Comparison of ENCODE assay signal across 8 cellular contexts in the genomic region with DNA sequence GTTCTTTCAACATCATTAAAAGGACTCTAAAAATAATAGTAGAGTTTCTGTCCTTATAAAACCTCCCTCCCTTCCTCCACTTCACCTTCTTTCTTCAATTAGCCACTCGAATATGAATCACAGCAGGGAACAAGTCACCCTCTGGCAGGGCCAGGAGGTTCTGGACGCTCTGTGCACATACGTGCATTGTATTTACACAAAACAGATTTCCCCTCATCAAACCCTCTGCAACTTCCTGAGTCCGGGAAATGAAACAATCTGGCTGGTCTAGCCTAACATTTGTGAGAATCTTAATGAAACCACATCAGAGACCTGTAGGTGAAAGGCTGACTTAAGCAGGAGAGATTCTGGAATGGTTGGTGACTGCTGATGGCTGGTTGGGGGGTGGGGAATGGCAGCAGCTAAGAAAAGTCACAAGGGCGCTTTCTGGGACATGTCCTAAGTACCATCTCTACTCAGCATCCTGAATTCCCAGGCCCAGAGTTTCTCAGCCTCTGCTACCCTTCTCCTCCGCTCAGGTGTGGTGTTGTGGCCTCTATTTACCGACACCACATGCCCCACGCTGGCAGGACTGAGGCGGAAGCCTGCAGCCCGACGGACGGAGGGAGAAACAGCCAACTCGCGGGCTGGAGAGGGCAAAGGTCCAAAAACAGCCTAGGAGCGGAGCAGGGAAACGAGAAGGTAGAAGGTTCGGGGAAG. TPM values are rescaled to one million over a fixed set of nuclear protein-coding genes. Genes with fewer than 3 reads are reported as not detected.
DNase-seq lines count a peak whose midpoint lies in the region; ATAC-seq, FAIRE-seq and TF ChIP-seq lines count a peak whose summit lies in the region.

No MANE protein-coding gene starts in this region.

- no peaks in the 10 kb centered on the region for H3K9me3 ChIP-seq in mesodermal cell (ENCODE audit: control insufficient read depth, low read length)

- ATAC-seq in HG03571 (IDR thresholded peaks at IDR 0.05; ENCODE audit: unreplicated experiment): no peak

- no peak for TF ChIP-seq POLR2A in GM12892 (IDR thresholded peaks at IDR 0.05; ENCODE audit: low read depth, low read length)

- DNase-seq in GM12892 (ENCODE audit: insufficient read length) (no peak), OCI-M1 (lab: John Stamatoyannopoulos, UW) (peak; percentile 18), dermis blood vessel endothelial cell (peak; percentile 68), DMS114 treated with DMSO at 0.1 percent for 48 hours (lab: John Stamatoyannopoulos, UW; ENCODE audit: unreplicated experiment) (no peak), NCI-H524 treated with DMSO at 0.1 percent for 48 hours (lab: John Stamatoyannopoulos, UW) (no peak)

- no peak overlapping the region for H3K27ac ChIP-seq in mesodermal cell (ENCODE audit: low read depth, low read length, severe bottlenecking)
- H3K27ac ChIP-seq in urinary bladder (ENCODE audit: low read depth): peak overlapping the region; percentile 16

- FAIRE-seq in GM12892 (lab: Jason Lieb, UNC): peak; percentile 46

- H3K36me3 ChIP-seq in mesodermal cell (ENCODE audit: control insufficient read depth, insufficient read depth, low read length): peaks cover 11% of the 10 kb centered on the region
- peaks cover 2% of the 10 kb centered on the region for H3K36me3 ChIP-seq in urinary bladder (ENCODE audit: insufficient read depth)

- WGBS in mesodermal cell (ENCODE audit: insufficient coverage in 2 of 2), 2 experiments: 10 to 80% methylated on average over 2 of the region's 17 CpGs
- 9% methylated on average over 17 of the region's 17 CpGs for WGBS in urinary bladder

- peaks cover 3% of the 10 kb centered on the region for H3K4me1 ChIP-seq in mesodermal cell (ENCODE audit: control insufficient read depth, insufficient read depth, low read length, poor library complexity, severe bottlenecking)
- no peaks in the 10 kb centered on the region for H3K4me1 ChIP-seq in urinary bladder (ENCODE audit: insufficient read depth)

- peak overlapping the region; percentile 61 for H3K4me3 ChIP-seq in mesodermal cell (ENCODE audit: extremely low read depth, insufficient read depth, low read length, poor library complexity, severe bottlenecking)
- H3K4me3 ChIP-seq in urinary bladder (ENCODE audit: low read depth, low read length): peak overlapping the region; percentile 79

RNA-seq across cellular contexts. Expression of gene ZDHHC9, which starts 1.0 kb away (rescaled TPM):
- polyA plus RNA-seq in GM12892 (2012; ENCODE audit: missing spikeins): 5.6 TPM
- total RNA-seq in dermis blood vessel endothelial cell (22.1 and 23.5 TPM in 2 replicates), urinary bladder (25.2 TPM)
- polyA plus RNA-seq in mesodermal cell (2013, experiment 1 of 2): 31.3 TPM
- 28.3 TPM for polyA plus RNA-seq in mesodermal cell (2013, experiment 2 of 2)
- polyA plus RNA-seq in urinary bladder: 22.8 TPM

Comparison
In these comparisons a context has a peak if more than half of its experiments do, and no peak if none do; other contexts are left out.
1. DNase-seq: peak in OCI-M1 (single experiment) and dermis blood vessel endothelial cell (single experiment); none in GM12892 (single experiment), DMS114 treated with DMSO at 0.1 percent for 48 hours (single experiment) and NCI-H524 treated with DMSO at 0.1 percent for 48 hours (single experiment).